Comparison of ENCODE assay signal across 8 cellular contexts in genomic region chr17:70916469-70916868, GRCh38.
"Had no signal": no experiment of that assay in that cellular context is flagged by ENCODE, and none has a peak within 500 bp of the region (broad histone marks: within the 10 kb centered on the region; RNA-seq: fewer than 3 reads in every experiment).

No MANE protein-coding gene starts in this region.

- H3K27ac ChIP-seq: HL-60 had no signal

- ATAC-seq: GM23338, K562 had no signal

- DNase-seq: H9, HCEC 1CT, IMR-90 had no signal

- H3K4me2 ChIP-seq: GM23338 had no signal

- H3K4me3 ChIP-seq: GM23338, K562 had no signal

- H2AFZ ChIP-seq: GM23338 had no signal

- FAIRE-seq: H1, H54, K562 had no signal
